ENCODE assay signal across 21 cellular contexts in the genomic region with DNA sequence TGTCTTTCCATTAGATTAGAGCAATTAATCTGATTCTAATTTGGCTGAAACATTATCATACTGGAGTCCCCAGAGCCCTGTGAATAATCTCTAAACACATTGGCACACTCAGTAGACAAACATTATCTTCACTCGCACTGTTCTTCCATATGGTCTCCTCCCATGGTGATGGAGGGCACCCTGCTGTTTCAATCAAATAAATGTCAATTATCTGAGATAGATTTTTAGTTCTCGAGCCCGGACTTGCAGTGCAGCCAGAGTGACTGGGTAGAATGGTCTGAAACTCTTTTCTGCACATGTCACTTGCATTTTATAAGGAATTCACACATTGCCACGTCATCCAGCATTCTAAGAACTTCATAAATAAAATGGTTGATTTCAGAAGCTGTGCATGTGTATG.
DNase-seq lines count a peak whose midpoint lies in the region; ATAC-seq lines count a peak whose summit lies in the region.
"Had no signal": no experiment of that assay in that cellular context is flagged by ENCODE, and none has a peak within 500 bp of the region (broad histone marks: within the 10 kb centered on the region; RNA-seq: fewer than 3 reads in every experiment).

No MANE protein-coding gene starts in this region.

- in situ Hi-C loops in KBM-7 (cut with MboI; ENCODE audit: low pct_unique_long_range_greater_than_20kb, low sequenced_read_pairs): no loop called here

- DNase-seq in NCI-H510A treated with DMSO at 0.1 percent for 48 hours (lab: John Stamatoyannopoulos, UW) (peak; percentile 33), NCI-H510A (lab: John Stamatoyannopoulos, UW) (no peak), NCI-H146 treated with DMSO at 0.1 percent for 48 hours (lab: John Stamatoyannopoulos, UW; ENCODE audit: unreplicated experiment) (peak; percentile 8), NCI-H748 (lab: John Stamatoyannopoulos, UW; ENCODE audit: unreplicated experiment) (peak; percentile 84), retina (peak; percentile 45), KBM-7 (no peak)
- DNase-seq: activated naive CD4-positive, alpha-beta T cell treated with anti-CD3 and anti-CD28 coated beads, Interleukin-2, amount 10 ng/mL, durations not matched to agents 7 days and 5 days; activated T-cell treated with anti-CD3 and anti-CD28 coated beads, Interleukin-2, amount 50 U/mL, for 4 hours; aorta; C1 segment of cervical spinal cord; effector CD8-positive, alpha-beta T cell; esophagus squamous epithelium; left colon; midbrain; stimulated activated CD4-positive, alpha-beta T cell treated with anti-CD3 and anti-CD28 coated beads, Interleukin-2, amount 100 ng/mL, for 48 hours; stimulated activated naive CD8-positive, alpha-beta T cell treated with anti-CD3 and anti-CD28 coated beads, Interleukin-15, amount 100 ng/mL, for 72 hours; T1000 had no signal

- ATAC-seq in HG02571 (IDR thresholded peaks at IDR 0.05; ENCODE audit: unreplicated experiment) (no peak), GM18520 (IDR thresholded peaks at IDR 0.05; ENCODE audit: unreplicated experiment) (no peak)
- ATAC-seq: A549; activated CD4-positive, CD25-positive, alpha-beta regulatory T cell treated with anti-CD3 and anti-CD28 coated beads, Interleukin-2, amount 50 U/mL, for 24 hours; activated T-cell treated with anti-CD3 and anti-CD28 coated beads, Interleukin-2, amount 50 U/mL, for 4 hours; left colon; stimulated activated naive CD8-positive, alpha-beta T cell treated with anti-CD3 and anti-CD28 coated beads, Interleukin-15, amount 100 ng/mL, for 72 hours had no signal

Comparison
In these comparisons a context has a peak if more than half of its experiments do, and no peak if none do; other contexts are left out.
1. DNase-seq: peak in NCI-H510A treated with DMSO at 0.1 percent for 48 hours (single experiment), NCI-H146 treated with DMSO at 0.1 percent for 48 hours (single experiment), NCI-H748 (single experiment) and retina (single experiment); none in NCI-H510A (single experiment) and KBM-7 (single experiment).